In genomic region chr9:91191443-91192378, GRCh38 we compare ENCODE assay signal across 9 cellular contexts.
DNase-seq lines count a peak whose midpoint lies in the region; ATAC-seq and TF ChIP-seq lines count a peak whose summit lies in the region.
"Had no signal": no experiment of that assay in that cellular context is flagged by ENCODE, and none has a peak within 500 bp of the region (broad histone marks: within the 10 kb centered on the region; RNA-seq: fewer than 3 reads in every experiment).

No MANE protein-coding gene starts in this region.

- intact Hi-C loops in PC-9 (cut with micrococcal nuclease; ENCODE audit: unreplicated experiment) = loop anchor here (2.0 to 10.0 kb wide), 4 partner anchors 97 to 231 kb away; partner anchors contain the start of genes AUH and NFIL3
- intact Hi-C loops in right cardiac atrium (cut with DNase I) = loop anchor here in 3 of 4 donors (2.0 to 10.0 kb wide), 4 partner anchors 53 to 233 kb away; partner anchors contain the start of gene NFIL3 (in 2 of the 3)

- ATAC-seq in right cardiac atrium (no peak), thoracic aorta (ENCODE audit: insufficient number of reproducible peaks, low FRiP score, low read depth) (no peak), GM18858 (IDR thresholded peaks at IDR 0.05; ENCODE audit: unreplicated experiment) (no peak), HG02884 (IDR thresholded peaks at IDR 0.05; ENCODE audit: unreplicated experiment) (no peak)

- no peaks in the 10 kb centered on the region for H3K9me2 ChIP-seq in PC-9 (ENCODE audit: insufficient read depth)

- H3K4me1 ChIP-seq in PC-9 (replicated peaks; ENCODE audit: insufficient read depth) = peaks cover 56% of the 10 kb centered on the region
- H3K4me1 ChIP-seq in right cardiac atrium (ENCODE audit: control insufficient read depth, insufficient read depth, low read length) = peaks cover 11% of the 10 kb centered on the region
- H3K4me1 ChIP-seq in thoracic aorta (ENCODE audit: control insufficient read depth in 1 of 2, low read depth in 2 of 2) = peaks cover 22 to 56% of the 10 kb centered on the region in 2 donors

- H2AFZ ChIP-seq in PC-9 = no peak overlapping the region

- CTCF ChIA-PET in activated CD4-positive, alpha-beta T cell treated with anti-CD3 and anti-CD28 coated beads, Interleukin-2, amount 10 ng/mL, durations not matched to agents 7 days and 5 days (lab: Charles Lee) = interaction anchor here (0.6 to 1.7 kb wide), 12 partner anchors 8 to 154 kb away, joined by 3 to 10 read pairs (median 4); no protein-coding TSS in a partner anchor
- CTCF ChIA-PET in PC-9 (lab: Charles Lee) = interaction anchor here (0.7 kb wide), 1 partner anchor 45 kb away, joined by 8 read pairs; no protein-coding TSS in a partner anchor

- H3K4me3 ChIP-seq in PC-9 (no peak overlapping the region), right cardiac atrium (ENCODE audit: low read length) (no peak overlapping the region), thoracic aorta (peak overlapping the region; percentile 79)

- peaks cover 69% of the 10 kb centered on the region for H3K4me1 Mint-ChIP-seq in activated CD4-positive, alpha-beta T cell treated with anti-CD3 and anti-CD28 coated beads, Interleukin-2, amount 10 ng/mL, durations not matched to agents 7 days and 5 days

- H3K27me3 Mint-ChIP-seq in activated CD4-positive, alpha-beta T cell treated with anti-CD3 and anti-CD28 coated beads, Interleukin-2, amount 10 ng/mL, durations not matched to agents 7 days and 5 days = no peaks in the 10 kb centered on the region

- H3K9me3 Mint-ChIP-seq in activated CD4-positive, alpha-beta T cell treated with anti-CD3 and anti-CD28 coated beads, Interleukin-2, amount 10 ng/mL, durations not matched to agents 7 days and 5 days = peaks cover 18% of the 10 kb centered on the region

- no peaks in the 10 kb centered on the region for H3K36me3 ChIP-seq in PC-9 (ENCODE audit: low read depth)
- no peaks in the 10 kb centered on the region for H3K36me3 ChIP-seq in thoracic aorta

- H4K20me1 ChIP-seq in PC-9 (ENCODE audit: insufficient read depth) = no peaks in the 10 kb centered on the region

- peaks cover 6% of the 10 kb centered on the region; the same call in 1 of the 2 replicates for H3K79me2 ChIP-seq in PC-9 (ENCODE audit: low read depth)

- no peak for DNase-seq in activated CD4-positive, alpha-beta T cell treated with anti-CD3 and anti-CD28 coated beads, Interleukin-2, amount 10 ng/mL, durations not matched to agents 7 days and 5 days
- no peak for DNase-seq in activated CD4-positive, alpha-beta T cell treated with anti-CD3 and anti-CD28 coated beads, Interleukin-2, amount 50 U/mL, for 4 hours
- DNase-seq in PC-9 (no peak), right cardiac atrium (no peak), thoracic aorta (ENCODE audit: low spot score) (no peak), EL (no peak)

- H3K36me3 Mint-ChIP-seq in activated CD4-positive, alpha-beta T cell treated with anti-CD3 and anti-CD28 coated beads, Interleukin-2, amount 10 ng/mL, durations not matched to agents 7 days and 5 days (ENCODE audit: low read depth) = peaks cover 22% of the 10 kb centered on the region

- peak overlapping the region; percentile 85 for H3K27ac Mint-ChIP-seq in activated CD4-positive, alpha-beta T cell treated with anti-CD3 and anti-CD28 coated beads, Interleukin-2, amount 10 ng/mL, durations not matched to agents 7 days and 5 days

- TF ChIP-seq CTCF in PC-9 (conservative IDR thresholded peaks at IDR 0.05) (no peak), thoracic aorta (IDR thresholded peaks at IDR 0.05) (no peak)

- H3K4me3 Mint-ChIP-seq in activated CD4-positive, alpha-beta T cell treated with anti-CD3 and anti-CD28 coated beads, Interleukin-2, amount 10 ng/mL, durations not matched to agents 7 days and 5 days = peak overlapping the region; percentile 55

- POLR2A ChIA-PET in activated CD4-positive, alpha-beta T cell treated with anti-CD3 and anti-CD28 coated beads, Interleukin-2, amount 10 ng/mL, durations not matched to agents 7 days and 5 days (lab: Charles Lee) = interaction anchor here (0.8 to 1.2 kb wide), 2 partner anchors 17 to 28 kb away, joined by 4 to 7 read pairs; no protein-coding TSS in a partner anchor
- POLR2A ChIA-PET in PC-9 (lab: Charles Lee; ENCODE audit: unreplicated experiment) = interaction anchor here (0.8 kb wide), 1 partner anchor 9 kb away, joined by 23 read pairs; no protein-coding TSS in a partner anchor

- peak overlapping the region; percentile 90 for H3K4me2 ChIP-seq in PC-9

- BruUV-seq in PC-9 (replicated peaks; lab: Mats Ljungman, UMichigan) = no TSS peak

- H3K27ac ChIP-seq in PC-9 (peak overlapping the region; percentile 99), right cardiac atrium (ENCODE audit: low read length) (peak overlapping the region; percentile 82), thoracic aorta (peak overlapping the region; percentile 100)
- H3K27ac ChIP-seq: C4-2B had no signal

- H3K27me3 ChIP-seq in PC-9 (ENCODE audit: insufficient read depth, low read depth) (no peaks in the 10 kb centered on the region), right cardiac atrium (ENCODE audit: control insufficient read depth, insufficient read depth) (no peaks in the 10 kb centered on the region), thoracic aorta (replicated peaks; ENCODE audit: insufficient read depth) (no peaks in the 10 kb centered on the region)

- 81% methylated on average over 18 of the region's 18 CpGs for WGBS in right cardiac atrium

- H3F3A ChIP-seq in PC-9 (ENCODE audit: insufficient read depth, low read depth) = peaks cover 29% of the 10 kb centered on the region

- H3K9me3 ChIP-seq in PC-9 (ENCODE audit: insufficient read depth, low read depth) = 0 out of 2 replicates have a peak, but pooled peaks cover 6% of the 10 kb centered on the region
- no peaks in the 10 kb centered on the region for H3K9me3 ChIP-seq in right cardiac atrium (ENCODE audit: control insufficient read depth, low read length)
- H3K9me3 ChIP-seq in thoracic aorta = no peaks in the 10 kb centered on the region
